ENCODE assay signal across 8 cellular contexts in genomic region chr7:107579546-107579880, GRCh38.
DNase-seq lines count a peak whose midpoint lies in the region; ATAC-seq and TF ChIP-seq lines count a peak whose summit lies in the region.

No MANE protein-coding gene starts in this region.

- no peaks in the 10 kb centered on the region for H3K9me3 ChIP-seq in mucosa of rectum (ENCODE audit: control insufficient read depth in 2 of 2, low read length in 2 of 2)

- H3K4me1 ChIP-seq in KMS-11 (ENCODE audit: low read depth, poor library complexity, severe bottlenecking) = peaks cover 13% of the 10 kb centered on the region
- peaks cover 9 to 25% of the 10 kb centered on the region in 2 donors for H3K4me1 ChIP-seq in mucosa of rectum (ENCODE audit: control insufficient read depth in 2 of 2, insufficient read depth in 2 of 2, low read length in 2 of 2)

- H3K9ac ChIP-seq in KMS-11 (peak overlapping the region; percentile 86), mucosa of rectum (ENCODE audit: low read depth in 1 of 2, low read length in 2 of 2) (peak overlapping the region; percentile 88 to 95)

- H3K4me2 ChIP-seq in KMS-11 = peak overlapping the region; percentile 79

- H3K36me3 ChIP-seq in KMS-11 (ENCODE audit: insufficient read depth) (no peaks in the 10 kb centered on the region), mucosa of rectum (ENCODE audit: control insufficient read depth in 2 of 2, insufficient read depth in 2 of 2, low read length in 2 of 2) (peaks cover 0 to 5% of the 10 kb centered on the region in 2 donors)

- H3K27me3 ChIP-seq in KMS-11 (ENCODE audit: insufficient read depth, low read depth) (no peaks in the 10 kb centered on the region), mucosa of rectum (ENCODE audit: control insufficient read depth in 2 of 2, insufficient read depth in 2 of 2, low read length in 2 of 2) (no peaks in the 10 kb centered on the region)

- peak overlapping the region; percentile 41 for H3K27ac ChIP-seq in KMS-11
- H3K27ac ChIP-seq in mucosa of rectum (ENCODE audit: low read depth in 2 of 2, low read length in 2 of 2) = peak overlapping the region; percentile 89 to 94

- TF ChIP-seq CTCF in KMS-11 (conservative IDR thresholded peaks at IDR 0.05; ENCODE audit: low read depth, low read length) (no peak), choroid plexus epithelial cell (conservative IDR thresholded peaks at IDR 0.05; ENCODE audit: low read depth, low read length) (no peak)

- ATAC-seq in HG02763 (IDR thresholded peaks at IDR 0.05; ENCODE audit: unreplicated experiment) (no peak), GM18868 (IDR thresholded peaks at IDR 0.05; ENCODE audit: unreplicated experiment) (no peak), HG02840 (IDR thresholded peaks at IDR 0.05; ENCODE audit: low FRiP score, unreplicated experiment) (no peak)

- H3K4me3 ChIP-seq in KMS-11 (IDR thresholded peaks at IDR 0.05; ENCODE audit: insufficient read depth, low read depth, low read length) (peak overlapping the region; percentile 70), choroid plexus epithelial cell (ENCODE audit: low read depth, low read length) (peak overlapping the region; percentile 83), mucosa of rectum (ENCODE audit: low read length in 2 of 2) (peak overlapping the region; percentile 85 to 96)

- H3K79me2 ChIP-seq in KMS-11 (ENCODE audit: insufficient read depth, low read depth) = no peaks in the 10 kb centered on the region

- H2AFZ ChIP-seq in KMS-11 (ENCODE audit: low read depth) = peak overlapping the region; percentile 99

- DNase-seq in CD1c-positive myeloid dendritic cell (ENCODE audit: extremely low spot score) (peak; percentile 39), choroid plexus epithelial cell (ENCODE audit: low read depth) (no peak), NOMO-1 treated with DMSO at 0.1 percent for 48 hours (lab: John Stamatoyannopoulos, UW; ENCODE audit: unreplicated experiment) (no peak)

- H4K20me1 ChIP-seq in KMS-11 (ENCODE audit: insufficient read depth) = no peaks in the 10 kb centered on the region
